ENCODE assay signal across 16 cellular contexts in the genomic region with DNA sequence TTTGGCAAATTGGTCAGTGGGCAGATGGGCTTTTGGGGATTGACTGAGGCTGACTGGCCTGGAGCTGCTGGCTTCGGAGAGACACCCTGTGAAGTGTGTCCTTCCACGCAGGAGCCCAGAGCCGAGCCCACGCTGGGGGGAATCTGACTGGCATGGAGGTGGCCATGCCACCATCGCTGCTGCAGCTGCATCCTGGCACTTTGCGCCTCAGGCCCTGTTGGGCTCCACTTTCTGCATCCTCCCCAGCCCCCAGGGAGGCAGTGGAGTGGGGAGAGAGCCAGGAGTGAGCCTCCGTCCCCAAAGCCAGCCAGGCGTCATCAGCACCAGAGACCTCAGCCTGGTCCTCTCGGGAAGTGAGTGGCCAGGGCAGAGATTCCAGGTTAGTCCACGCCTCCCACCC. TPM values are rescaled to one million over a fixed set of nuclear protein-coding genes. Genes with fewer than 3 reads are reported as not detected.
DNase-seq lines count a peak whose midpoint lies in the region; ATAC-seq, FAIRE-seq and TF ChIP-seq lines count a peak whose summit lies in the region.
"Had no signal": no experiment of that assay in that cellular context is flagged by ENCODE, and none has a peak within 500 bp of the region (broad histone marks: within the 10 kb centered on the region; RNA-seq: fewer than 3 reads in every experiment).

No MANE protein-coding gene starts in this region.

- no peak overlapping the region for H2AFZ ChIP-seq in HepG2 (ENCODE audit: low read length)
- H2AFZ ChIP-seq: GM23338 had no signal

- no peak overlapping the region for H3K27ac ChIP-seq in HEK293 (ENCODE audit: extremely low read depth, low read depth, low read length)
- no peak overlapping the region for H3K27ac ChIP-seq in HepG2 (ENCODE audit: extremely low read length, insufficient read depth, low read length)
- H3K27ac ChIP-seq: HL-60 had no signal

- no peak for ATAC-seq in HepG2
- ATAC-seq: GM23338 had no signal

- no peak for TF ChIP-seq RAD21 in HepG2 (CRISPR knock-in tag; IDR thresholded peaks at IDR 0.05)

- no peak for TF ChIP-seq POLR2A in HepG2 (IDR thresholded peaks at IDR 0.05; ENCODE audit: insufficient read depth in 1 of 2, low read depth in 2 of 2, low read length in 2 of 2)

- peaks cover 32 to 46% of the 10 kb centered on the region in 2 experiments for H3K36me3 ChIP-seq in HEK293 (ENCODE audit: control insufficient read depth in 2 of 2, insufficient read depth in 1 of 2, low read length in 2 of 2)
- H3K36me3 ChIP-seq in HepG2 (replicated peaks in 1 of 2; ENCODE audit: control insufficient read depth in 1 of 2, insufficient read depth in 2 of 2, low read length in 2 of 2): peaks cover 4 to 25% of the 10 kb centered on the region in 2 experiments; a peak in 4 of 5 replicates

- in situ Hi-C loops in HepG2 (cut with HindIII; ENCODE audit: extremely low pct_ligation_motif_present, low pct_unique_long_range_greater_than_20kb): loop anchor here (5.0 kb wide), 1 partner anchor 57 kb away; no protein-coding TSS in a partner anchor

- TF ChIP-seq EP300 in HepG2 (IDR thresholded peaks at IDR 0.05; ENCODE audit: low read depth in 2 of 2, low read length in 2 of 2): no peak
- no peak for TF ChIP-seq EP300 in HepG2 (CRISPR knock-in tag; IDR thresholded peaks at IDR 0.05; ENCODE audit: borderline replicate concordance)

- no peak for TF ChIP-seq CTCF in HEK293 (tag by site-specific recombination; IDR thresholded peaks at IDR 0.05)
- TF ChIP-seq CTCF in HepG2 (CRISPR knock-in tag; IDR thresholded peaks at IDR 0.05): no peak

- H3K9ac ChIP-seq in HepG2 (ENCODE audit: insufficient read depth, low read depth, low read length): no peak overlapping the region

- POLR2A ChIA-PET in HEK293 (lab: Yijun Ruan, JAX): no interaction called here
- POLR2A ChIA-PET in HepG2 (lab: Yijun Ruan, JAX): interaction anchor here (1.8 kb wide), 1 partner anchor 34 kb away, joined by 7 read pairs; no protein-coding TSS in a partner anchor

- 100% methylated on average over 1 of the region's 10 CpGs for WGBS in HepG2 (ENCODE audit: low lambda C conversion rate)

- CTCF ChIA-PET in HEK293 (lab: Yijun Ruan, JAX): interaction anchor here (2.2 kb wide), 1 partner anchor 57 kb away, joined by 7 read pairs; no protein-coding TSS in a partner anchor
- CTCF ChIA-PET in HepG2 (lab: Yijun Ruan, JAX; ENCODE audit: low intra/inter-chr PET ratio, low total read pairs): no interaction called here

- no peaks in the 10 kb centered on the region; a peak in 1 of 5 replicates for H3K27me3 ChIP-seq in HepG2 (ENCODE audit: control insufficient read depth in 1 of 2, insufficient read depth in 2 of 2, low read length in 2 of 2)

- no peak overlapping the region for H3K4me2 ChIP-seq in HepG2 (ENCODE audit: low read depth, low read length)
- H3K4me2 ChIP-seq: GM23338 had no signal

- H3K4me3 ChIP-seq in HEK293 (ENCODE audit: low read depth, low read length): no peak overlapping the region
- H3K4me3 ChIP-seq in HepG2 (replicated peaks in 1 of 3; ENCODE audit: insufficient read depth in 1 of 3, low read depth in 2 of 3, low read length in 3 of 3): no peak overlapping the region
- H3K4me3 ChIP-seq: GM23338 had no signal

- H3K9me3 ChIP-seq in HEK293 (ENCODE audit: control insufficient read depth, insufficient read depth, low read depth, low read length) (no peaks in the 10 kb centered on the region; the same call in 1 of the 2 replicates), HepG2 (ENCODE audit: low read length) (no peaks in the 10 kb centered on the region)

- FAIRE-seq in HepG2 (lab: Jason Lieb, UNC): no peak
- FAIRE-seq: GM18507 had no signal

- H3K79me2 ChIP-seq in HepG2 (ENCODE audit: insufficient read depth, low read length): no peaks in the 10 kb centered on the region

- no peaks in the 10 kb centered on the region for H3K4me1 ChIP-seq in HEK293 (ENCODE audit: control insufficient read depth, insufficient read depth, low read length)
- peaks cover 13% of the 10 kb centered on the region for H3K4me1 ChIP-seq in HepG2 (ENCODE audit: insufficient read depth, low read length)

- no TSS peak for BruUV-seq in HepG2 (replicated peaks; lab: Mats Ljungman, UMichigan)

- H4K20me1 ChIP-seq in HepG2 (ENCODE audit: insufficient read depth, low read length): no peaks in the 10 kb centered on the region

- intact Hi-C loops in HepG2 (cut with micrococcal nuclease; ENCODE audit: unreplicated experiment): loop anchor here (10.0 kb wide), 1 partner anchor 215 kb away; no protein-coding TSS in a partner anchor

- DNase-seq in cerebellar cortex (ENCODE audit: low spot score): peak; percentile 43
- no peak for DNase-seq in HepG2 (ENCODE audit: low spot score)
- no peak for DNase-seq in ecto neural progenitor cell (ENCODE audit: low spot score)
- DNase-seq in midbrain (lab: John Stamatoyannopoulos, UW): no peak
- no peak for DNase-seq in GM19238 (ENCODE audit: insufficient read length, low spot score)
- DNase-seq: Calu3; CD4-positive, alpha-beta T cell; DMS 273 treated with DMSO at 0.1 percent for 48 hours; H9; KBM-7 had no signal

RNA-seq across cellular contexts. Expression of a gene that starts 17.0 kb away (rescaled TPM):
- not detected in 2 replicates for total RNA-seq in HepG2 (2016; rRNA removed; fragmentation: Illumina TruSeq; extraction: Trizol)
- not detected in 2 replicates for total RNA-seq in HepG2 (2016; cell fraction: cytosol; rRNA removed; fragmentation: Illumina TruSeq; extraction: Trizol; ENCODE audit: low read depth)
- total RNA-seq in HepG2 (2016; cell fraction: insoluble cytoplasmic fraction; rRNA removed; fragmentation: Illumina TruSeq; extraction: Trizol): not detected in 2 replicates
- total RNA-seq in HepG2 (2016; cell fraction: membrane; rRNA removed; fragmentation: Illumina TruSeq; extraction: Trizol): not detected in 2 replicates
- total RNA-seq in HepG2 (2016; cell fraction: nucleus; rRNA removed; fragmentation: Illumina TruSeq; extraction: Trizol): not detected in 2 replicates
- polyA plus RNA-seq in HepG2 (2011; rRNA removed): not detected in 2 replicates
- not detected in 2 replicates for polyA plus RNA-seq in HepG2 (2011; cell fraction: cytosol; rRNA removed)
- polyA plus RNA-seq in HepG2 (2011; cell fraction: nucleus; rRNA removed): not detected in 2 replicates
- polyA plus RNA-seq in HepG2 (2012): not detected in 2 replicates
- polyA plus RNA-seq in HepG2 (2016; cell fraction: cytosol; fragmentation: Illumina TruSeq; extraction: Trizol; ENCODE audit: low read depth): not detected in 2 replicates
- polyA plus RNA-seq in HepG2 (2016; cell fraction: insoluble cytoplasmic fraction; fragmentation: Illumina TruSeq; extraction: Trizol; ENCODE audit: low read depth): not detected in 2 replicates
- polyA plus RNA-seq in HepG2 (2016; cell fraction: membrane; fragmentation: Illumina TruSeq; extraction: Trizol; ENCODE audit: low read depth): not detected in 2 replicates
- not detected in 2 replicates for polyA plus RNA-seq in HepG2 (2016; cell fraction: nucleus; fragmentation: Illumina TruSeq; extraction: Trizol; ENCODE audit: insufficient read depth, low read depth)
- polyA minus RNA-seq in HepG2 (2011; rRNA and poly(A)+ RNA removed; ENCODE audit: low replicate concordance): 0.06 and 0.70 TPM in 2 replicates
- not detected in 2 replicates for polyA minus RNA-seq in HepG2 (2011; cell fraction: cytosol; rRNA and poly(A)+ RNA removed)
- not detected in 2 replicates for polyA minus RNA-seq in HepG2 (2011; cell fraction: nucleus; rRNA and poly(A)+ RNA removed)
- total RNA-seq: A673; CD4-positive, alpha-beta T cell had no signal

RNA-seq across cellular contexts. Expression of a gene that starts 24.3 kb away (rescaled TPM):
- not detected in 2 replicates for total RNA-seq in HepG2 (2016; rRNA removed; fragmentation: Illumina TruSeq; extraction: Trizol)
- not detected in 2 replicates for total RNA-seq in HepG2 (2016; cell fraction: cytosol; rRNA removed; fragmentation: Illumina TruSeq; extraction: Trizol; ENCODE audit: low read depth)
- not detected in 2 replicates for total RNA-seq in HepG2 (2016; cell fraction: insoluble cytoplasmic fraction; rRNA removed; fragmentation: Illumina TruSeq; extraction: Trizol)
- total RNA-seq in HepG2 (2016; cell fraction: membrane; rRNA removed; fragmentation: Illumina TruSeq; extraction: Trizol): not detected in 2 replicates
- total RNA-seq in HepG2 (2016; cell fraction: nucleus; rRNA removed; fragmentation: Illumina TruSeq; extraction: Trizol): not detected in 2 replicates
- not detected in 2 replicates for polyA plus RNA-seq in HepG2 (2011; rRNA removed)
- polyA plus RNA-seq in HepG2 (2011; cell fraction: cytosol; rRNA removed): not detected in 2 replicates
- polyA plus RNA-seq in HepG2 (2011; cell fraction: nucleus; rRNA removed): not detected in 2 replicates
- not detected in 2 replicates for polyA plus RNA-seq in HepG2 (2012)
- polyA plus RNA-seq in HepG2 (2016; cell fraction: cytosol; fragmentation: Illumina TruSeq; extraction: Trizol; ENCODE audit: low read depth): not detected in 2 replicates
- polyA plus RNA-seq in HepG2 (2016; cell fraction: insoluble cytoplasmic fraction; fragmentation: Illumina TruSeq; extraction: Trizol; ENCODE audit: low read depth): not detected in 2 replicates
- not detected in 2 replicates for polyA plus RNA-seq in HepG2 (2016; cell fraction: membrane; fragmentation: Illumina TruSeq; extraction: Trizol; ENCODE audit: low read depth)
- not detected in 2 replicates for polyA plus RNA-seq in HepG2 (2016; cell fraction: nucleus; fragmentation: Illumina TruSeq; extraction: Trizol; ENCODE audit: insufficient read depth, low read depth)
- polyA minus RNA-seq in HepG2 (2011; rRNA and poly(A)+ RNA removed; ENCODE audit: low replicate concordance): not detected in 2 replicates
- not detected in 2 replicates for polyA minus RNA-seq in HepG2 (2011; cell fraction: cytosol; rRNA and poly(A)+ RNA removed)
- not detected in 2 replicates for polyA minus RNA-seq in HepG2 (2011; cell fraction: nucleus; rRNA and poly(A)+ RNA removed)
- total RNA-seq: A673; Calu3; CD4-positive, alpha-beta T cell; Daoy; GM23338; H9 had no signal
- polyA plus RNA-seq: GM23338 had no signal

RNA-seq across cellular contexts. Expression of a gene that starts 54.2 kb away (rescaled TPM):
- 9.5 and 11.6 TPM in 2 replicates for total RNA-seq in HepG2 (2016; rRNA removed; fragmentation: Illumina TruSeq; extraction: Trizol)
- 2.6 and 4.8 TPM in 2 replicates for total RNA-seq in HepG2 (2016; cell fraction: cytosol; rRNA removed; fragmentation: Illumina TruSeq; extraction: Trizol; ENCODE audit: low read depth)
- total RNA-seq in HepG2 (2016; cell fraction: insoluble cytoplasmic fraction; rRNA removed; fragmentation: Illumina TruSeq; extraction: Trizol): 10.0 and 10.5 TPM in 2 replicates
- 10.6 and 12.4 TPM in 2 replicates for total RNA-seq in HepG2 (2016; cell fraction: membrane; rRNA removed; fragmentation: Illumina TruSeq; extraction: Trizol)
- 8.9 and 11.4 TPM in 2 replicates for total RNA-seq in HepG2 (2016; cell fraction: nucleus; rRNA removed; fragmentation: Illumina TruSeq; extraction: Trizol)
- polyA plus RNA-seq in HepG2 (2011; rRNA removed): 17.8 and 17.9 TPM in 2 replicates
- polyA plus RNA-seq in HepG2 (2011; cell fraction: cytosol; rRNA removed): 14.3 and 23.7 TPM in 2 replicates
- polyA plus RNA-seq in HepG2 (2011; cell fraction: nucleus; rRNA removed): 18.9 and 19.4 TPM in 2 replicates
- 14.7 and 17.0 TPM in 2 replicates for polyA plus RNA-seq in HepG2 (2012)
- 9.3 and 10.1 TPM in 2 replicates for polyA plus RNA-seq in HepG2 (2016; cell fraction: cytosol; fragmentation: Illumina TruSeq; extraction: Trizol; ENCODE audit: low read depth)
- polyA plus RNA-seq in HepG2 (2016; cell fraction: insoluble cytoplasmic fraction; fragmentation: Illumina TruSeq; extraction: Trizol; ENCODE audit: low read depth): 28.2 and 39.6 TPM in 2 replicates
- 28.3 and 29.9 TPM in 2 replicates for polyA plus RNA-seq in HepG2 (2016; cell fraction: membrane; fragmentation: Illumina TruSeq; extraction: Trizol; ENCODE audit: low read depth)
- 31.4 and 32.9 TPM in 2 replicates for polyA plus RNA-seq in HepG2 (2016; cell fraction: nucleus; fragmentation: Illumina TruSeq; extraction: Trizol; ENCODE audit: insufficient read depth, low read depth)
- 22.4 and 40.1 TPM in 2 replicates for polyA minus RNA-seq in HepG2 (2011; rRNA and poly(A)+ RNA removed; ENCODE audit: low replicate concordance)
- 17.8 and 19.8 TPM in 2 replicates for polyA minus RNA-seq in HepG2 (2011; cell fraction: cytosol; rRNA and poly(A)+ RNA removed)
- 9.8 and 13.6 TPM in 2 replicates for polyA minus RNA-seq in HepG2 (2011; cell fraction: nucleus; rRNA and poly(A)+ RNA removed)
